Comparison of ENCODE assay signal across 8 cellular contexts in the genomic region with DNA sequence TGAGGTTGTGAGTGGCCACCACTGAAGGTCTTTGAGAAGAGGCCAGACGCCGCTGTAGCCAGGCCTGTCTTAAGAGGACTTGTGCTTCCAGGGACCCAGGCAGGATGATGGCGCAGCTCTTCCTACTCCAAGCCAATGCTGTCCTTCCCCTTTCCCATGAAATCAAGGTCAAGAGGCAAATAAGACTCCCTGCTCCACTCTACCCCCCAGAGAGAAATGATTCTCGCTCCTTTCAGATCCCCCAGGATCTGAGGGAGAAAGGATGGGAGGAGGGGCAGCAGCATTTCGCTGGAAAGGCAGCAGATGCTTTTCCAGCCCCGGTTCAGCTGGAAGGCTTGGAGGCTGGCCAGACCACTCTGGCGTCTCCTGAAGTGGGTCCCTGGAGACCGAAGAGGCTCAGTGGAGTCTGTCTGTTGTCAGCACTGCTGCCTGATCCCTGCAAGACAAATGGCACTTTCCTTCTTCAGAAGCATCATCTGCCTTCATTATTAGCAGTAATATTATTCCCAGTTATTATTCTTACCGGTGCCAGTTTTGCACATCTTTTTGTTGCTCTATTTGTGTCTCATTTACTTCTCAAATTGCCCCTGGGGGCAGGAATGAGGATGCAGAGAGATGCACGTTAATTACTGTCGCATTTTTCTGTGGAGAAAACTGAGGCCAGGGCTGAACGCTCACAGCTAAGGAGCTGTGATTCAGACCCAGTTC. TPM values are rescaled to one million over a fixed set of nuclear protein-coding genes. Genes with fewer than 3 reads are reported as not detected.
DNase-seq lines count a peak whose midpoint lies in the region; ATAC-seq and TF ChIP-seq lines count a peak whose summit lies in the region.

No MANE protein-coding gene starts in this region.

- no peak for ATAC-seq in naive thymus-derived CD8-positive, alpha-beta T cell
- ATAC-seq in GM21515 (IDR thresholded peaks at IDR 0.05; ENCODE audit: unreplicated experiment): no peak

- peak overlapping the region in 2 of 4 donors; percentile 39 to 62 for H3K27ac ChIP-seq in sigmoid colon

- peaks cover 0 to 54% (median 39%) of the 10 kb centered on the region in 4 donors for H3K4me1 ChIP-seq in sigmoid colon

- H3K9me3 ChIP-seq in sigmoid colon: no peaks in the 10 kb centered on the region

- TF ChIP-seq EP300 in sigmoid colon (IDR thresholded peaks at IDR 0.05): no peak

- peaks cover 0 to 32% (median 3%) of the 10 kb centered on the region in 4 donors for H3K36me3 ChIP-seq in sigmoid colon

- H3K27me3 Mint-ChIP-seq in naive thymus-derived CD8-positive, alpha-beta T cell: peaks cover 0 to 34% (median 2%) of the 10 kb centered on the region in 5 donors

- 54 to 55% methylated on average over 12 of the region's 12 CpGs for WGBS in sigmoid colon, 2 donors

- no peak overlapping the region for H3K27ac Mint-ChIP-seq in naive thymus-derived CD8-positive, alpha-beta T cell

- TF ChIP-seq CTCF in fibroblast of pulmonary artery (IDR thresholded peaks at IDR 0.05; ENCODE audit: low read length, missing control alignments): no peak
- TF ChIP-seq CTCF in sigmoid colon (IDR thresholded peaks at IDR 0.05): no peak

- DNase-seq in GM03348 (ENCODE audit: low spot score) (peak; percentile 80), NCI-H524 treated with DMSO at 0.1 percent for 48 hours (lab: John Stamatoyannopoulos, UW) (peak; percentile 99), fibroblast of pulmonary artery (ENCODE audit: low read depth) (peak; percentile 57), sigmoid colon (peak; percentile 83)
- no peak for DNase-seq in naive thymus-derived CD8-positive, alpha-beta T cell
- DNase-seq in stimulated activated CD4-positive, alpha-beta T cell treated with anti-CD3 and anti-CD28 coated beads, Interleukin-2, amount 100 ng/mL, for 24 hours: no peak
- DNase-seq in activated CD4-positive, alpha-beta T cell treated with anti-CD3 and anti-CD28 coated beads, Interleukin-2, amount 50 U/mL, for 1 hour: no peak

- POLR2A ChIA-PET in naive thymus-derived CD8-positive, alpha-beta T cell (lab: Charles Lee): no interaction called here

- H3K27me3 ChIP-seq in sigmoid colon: no peaks in the 10 kb centered on the region

- H3K4me1 Mint-ChIP-seq in naive thymus-derived CD8-positive, alpha-beta T cell: no peaks in the 10 kb centered on the region

- H3K4me3 Mint-ChIP-seq in naive thymus-derived CD8-positive, alpha-beta T cell: no peak overlapping the region

- no peaks in the 10 kb centered on the region for H3K36me3 Mint-ChIP-seq in naive thymus-derived CD8-positive, alpha-beta T cell

- H3K9me3 Mint-ChIP-seq in naive thymus-derived CD8-positive, alpha-beta T cell: no peaks in the 10 kb centered on the region

- TF ChIP-seq POLR2A in sigmoid colon (IDR thresholded peaks at IDR 0.05): no peak

- H3K4me3 ChIP-seq in fibroblast of pulmonary artery (replicated peaks; ENCODE audit: low read depth, low read length) (no peak overlapping the region), sigmoid colon (no peak overlapping the region)

- intact Hi-C loops in sigmoid colon (cut with DNase I): no loop called here

RNA-seq across cellular contexts. Expression of a gene that starts 51.4 kb away (rescaled TPM):
- 10 to 100 TPM; 10.4 to 30.4 (median 23.6) TPM for total RNA-seq in sigmoid colon
- polyA plus RNA-seq in sigmoid colon: 1 to 10 TPM; 2.4 to 4.3 (median 3.2) TPM
- 1 to 10 TPM; 4.3 to 4.6 TPM for total RNA-seq in naive thymus-derived CD8-positive, alpha-beta T cell
- under 1 TPM in 2 of 3 donors, not detected in 1; 0.57 to 0.64 TPM for polyA plus RNA-seq in naive thymus-derived CD8-positive, alpha-beta T cell

Comparison
In these comparisons a context has a peak if more than half of its experiments do, and no peak if none do; other contexts are left out.
1. DNase-seq: peak in GM03348 (single experiment), NCI-H524 treated with DMSO at 0.1 percent for 48 hours (single experiment), fibroblast of pulmonary artery (single experiment) and sigmoid colon (single experiment); none in naive thymus-derived CD8-positive, alpha-beta T cell (0 of 10), stimulated activated CD4-positive, alpha-beta T cell treated with anti-CD3 and anti-CD28 coated beads, Interleukin-2, amount 100 ng/mL, for 24 hours (0 of 2) and activated CD4-positive, alpha-beta T cell treated with anti-CD3 and anti-CD28 coated beads, Interleukin-2, amount 50 U/mL, for 1 hour (single experiment).